Comparison of ENCODE assay signal across 32 cellular contexts in the genomic region with DNA sequence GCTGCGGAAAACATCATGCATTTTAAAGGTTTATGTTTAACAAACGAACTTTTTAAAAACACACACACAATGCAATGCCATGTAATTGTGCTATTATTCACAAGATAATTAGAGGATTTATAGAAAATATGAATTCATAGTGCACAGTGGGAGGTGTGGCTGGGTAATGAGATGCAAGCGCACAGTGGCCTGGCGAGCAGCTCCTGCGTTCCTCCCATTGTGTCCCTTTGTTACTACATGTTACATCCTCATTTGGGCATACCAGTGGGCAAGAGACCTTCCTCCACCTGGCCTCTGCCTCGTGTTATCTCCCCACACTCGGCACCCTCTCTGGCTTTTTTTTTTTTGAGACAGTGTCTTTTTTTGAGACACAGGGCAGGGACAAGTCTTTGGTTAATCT. TPM values are rescaled to one million over a fixed set of nuclear protein-coding genes. Genes with fewer than 3 reads are reported as not detected.
"Had no signal": no experiment of that assay in that cellular context is flagged by ENCODE, and none has a peak within 500 bp of the region (broad histone marks: within the 10 kb centered on the region; RNA-seq: fewer than 3 reads in every experiment).

No MANE protein-coding gene starts in this region.

- H3K4me3 ChIP-seq: MG63, SJCRH30 had no signal

- DNase-seq: activated CD4-positive, alpha-beta memory T cell treated with anti-CD3 and anti-CD28 coated beads, Interleukin-2, amount 10 ng/mL, durations not matched to agents 7 days and 5 days; activated CD4-positive, alpha-beta T cell treated with anti-CD3 and anti-CD28 coated beads for 36 hours; activated CD4-positive, alpha-beta T cell treated with anti-CD3 and anti-CD28 coated beads, Interleukin-2, amount 50 U/mL, for 1 hour; activated gamma-delta T cell; activated naive CD4-positive, alpha-beta T cell treated with anti-CD3 and anti-CD28 coated beads for 36 hours; activated T-cell treated with anti-CD3 and anti-CD28 coated beads for 4 hours; activated T-cell treated with anti-CD3 and anti-CD28 coated beads, Interleukin-2, amount 50 U/mL, for 48 hours; amygdala; brain microvascular endothelial cell; cerebellar nuclear complex; MG63; MV-4-11; NCI-H1092 treated with DMSO at 0.1 percent for 48 hours; NCI-H1436 treated with DMSO at 0.1 percent for 48 hours; NCI-H1930; NCI-H345; NCI-H510A; NCI-H526 treated with DMSO at 0.1 percent for 48 hours; NK-92 treated with Interleukin-12 subunit alpha and Interleukin-12 subunit beta, amount 100 ng/mL, for 24 hours; OCI-M1; Right ventricle myocardium superior; SJCRH30; SK-N-SH; T-helper 1 cell had no signal

- H3K27me3 ChIP-seq: brain microvascular endothelial cell had no signal

- H3K9ac ChIP-seq: KMS-11, SK-N-SH had no signal

- H3K4me1 ChIP-seq: SJCRH30 had no signal

- H3K9me3 ChIP-seq: MG63, SJCRH30, SK-N-SH had no signal

- H3K36me3 Mint-ChIP-seq: activated naive CD8-positive, alpha-beta T cell had no signal

- H3K9me3 Mint-ChIP-seq: activated CD4-positive, alpha-beta memory T cell treated with anti-CD3 and anti-CD28 coated beads, Interleukin-2, amount 10 ng/mL, durations not matched to agents 7 days and 5 days; activated naive CD4-positive, alpha-beta T cell treated with anti-CD3 and anti-CD28 coated beads for 36 hours; activated T-helper 17 cell treated with anti-CD3 and anti-CD28 coated beads, Interleukin-2, amount 50 U/mL, for 72 hours had no signal

- H3K36me3 ChIP-seq: brain microvascular endothelial cell, MG63, SJCRH30 had no signal

- H3K4me1 Mint-ChIP-seq: activated T-helper 17 cell treated with anti-CD3 and anti-CD28 coated beads, Interleukin-2, amount 50 U/mL, for 72 hours had no signal

- H3K4me3 Mint-ChIP-seq: activated CD4-positive, alpha-beta memory T cell treated with anti-CD3 and anti-CD28 coated beads, Interleukin-2, amount 10 ng/mL, durations not matched to agents 7 days and 5 days; activated CD4-positive, alpha-beta T cell treated with anti-CD3 and anti-CD28 coated beads for 36 hours; activated naive CD4-positive, alpha-beta T cell treated with anti-CD3 and anti-CD28 coated beads for 36 hours; activated naive CD8-positive, alpha-beta T cell; activated T-helper 17 cell treated with anti-CD3 and anti-CD28 coated beads, Interleukin-2, amount 50 U/mL, for 72 hours had no signal

- H3K27ac Mint-ChIP-seq: activated CD4-positive, alpha-beta memory T cell treated with anti-CD3 and anti-CD28 coated beads, Interleukin-2, amount 10 ng/mL, durations not matched to agents 7 days and 5 days; activated CD4-positive, alpha-beta T cell treated with anti-CD3 and anti-CD28 coated beads for 36 hours; activated naive CD4-positive, alpha-beta T cell treated with anti-CD3 and anti-CD28 coated beads for 36 hours; activated naive CD8-positive, alpha-beta T cell; activated T-helper 17 cell treated with anti-CD3 and anti-CD28 coated beads, Interleukin-2, amount 50 U/mL, for 72 hours had no signal

- ATAC-seq: activated CD4-positive, alpha-beta T cell treated with anti-CD3 and anti-CD28 coated beads for 36 hours; activated T-helper 17 cell treated with anti-CD3 and anti-CD28 coated beads, Interleukin-2, amount 50 U/mL, for 72 hours; Panc1 had no signal

- H3K27ac ChIP-seq: brain microvascular endothelial cell, KMS-11, RWPE1, SJCRH30, VCaP had no signal

- H3K27me3 Mint-ChIP-seq: activated CD4-positive, alpha-beta T cell treated with anti-CD3 and anti-CD28 coated beads for 36 hours; activated T-helper 17 cell treated with anti-CD3 and anti-CD28 coated beads, Interleukin-2, amount 50 U/mL, for 72 hours had no signal

RNA-seq across cellular contexts. Expression of gene TENT5B, which starts 30.0 kb away (rescaled TPM):
- total RNA-seq: activated CD4-positive, alpha-beta memory T cell treated with anti-CD3 and anti-CD28 coated beads, Interleukin-2, amount 10 ng/mL, durations not matched to agents 7 days and 5 days; activated CD4-positive, alpha-beta T cell treated with anti-CD3 and anti-CD28 coated beads for 36 hours; activated CD8-positive, alpha-beta memory T cell treated with anti-CD3 and anti-CD28 coated beads for 36 hours; activated naive CD4-positive, alpha-beta T cell treated with anti-CD3 and anti-CD28 coated beads for 36 hours; activated T-helper 17 cell treated with anti-CD3 and anti-CD28 coated beads, Interleukin-2, amount 50 U/mL, for 72 hours; T-helper 2 cell treated with Interferon-gamma antibody and Interleukin-4, amounts not matched to agents 100 ng/mL and 5 ng/mL, for 36 hours had no signal

RNA-seq across cellular contexts. Expression of gene TRNP1, which starts 49.2 kb away (rescaled TPM):
- total RNA-seq: activated CD4-positive, alpha-beta memory T cell treated with anti-CD3 and anti-CD28 coated beads, Interleukin-2, amount 10 ng/mL, durations not matched to agents 7 days and 5 days; activated T-helper 17 cell treated with anti-CD3 and anti-CD28 coated beads, Interleukin-2, amount 50 U/mL, for 72 hours had no signal
